Comparison of ENCODE assay signal across 8 cellular contexts in genomic region chr1:178727014-178727895, GRCh38. TPM values are rescaled to one million over a fixed set of nuclear protein-coding genes. Genes with fewer than 3 reads are reported as not detected.
DNase-seq lines count a peak whose midpoint lies in the region; ATAC-seq, FAIRE-seq and TF ChIP-seq lines count a peak whose summit lies in the region.

No MANE protein-coding gene starts in this region.

- H3K79me2 ChIP-seq in keratinocyte (ENCODE audit: control insufficient read depth, insufficient read depth, low read length): peaks cover 14% of the 10 kb centered on the region

- FAIRE-seq in keratinocyte (lab: Jason Lieb, UNC): no peak

- peak overlapping the region; percentile 87 for H3K4me3 Mint-ChIP-seq in activated naive CD8-positive, alpha-beta T cell
- H3K4me3 Mint-ChIP-seq in type B pancreatic cell: peak overlapping the region; percentile 88

- H3K9ac ChIP-seq in keratinocyte (ENCODE audit: control insufficient read depth, extremely low read depth, insufficient read depth, low read length): peak overlapping the region; percentile 60

- peaks cover 4% of the 10 kb centered on the region for H3K36me3 Mint-ChIP-seq in activated naive CD8-positive, alpha-beta T cell
- peaks cover 19% of the 10 kb centered on the region for H3K36me3 Mint-ChIP-seq in type B pancreatic cell

- H3K4me1 ChIP-seq in left ventricle myocardium inferior: peaks cover 28% of the 10 kb centered on the region
- H3K4me1 ChIP-seq in keratinocyte (ENCODE audit: control insufficient read depth, extremely low read depth, insufficient read depth, low read length): peaks cover 13% of the 10 kb centered on the region

- peak overlapping the region; percentile 86 for H3K4me2 ChIP-seq in keratinocyte (ENCODE audit: control insufficient read depth, extremely low read depth, insufficient read depth, low read depth, low read length)

- dilution Hi-C loops in keratinocyte (cut with MboI; ENCODE audit: extremely low pct_ligation_motif_present, low sequenced_read_pairs): no loop called here

- TF ChIP-seq CTCF in left ventricle myocardium inferior (IDR thresholded peaks at IDR 0.05; ENCODE audit: borderline replicate concordance) (no peak), keratinocyte (optimal IDR thresholded peaks at IDR 0.05 in 1 of 3, IDR thresholded peaks at IDR 0.05 in 1 of 3, conservative IDR thresholded peaks at IDR 0.05 in 1 of 3; ENCODE audit: extremely low read depth in 1 of 3, insufficient read depth in 2 of 3, low read length in 3 of 3) (no peak), type B pancreatic cell (conservative IDR thresholded peaks at IDR 0.05) (no peak), GM13977 (IDR thresholded peaks at IDR 0.05; ENCODE audit: extremely low read depth, insufficient read depth, missing control alignments) (no peak)

- in situ Hi-C loops in GM13977 (cut with MboI; ENCODE audit: low pct_unique_long_range_greater_than_20kb, low sequenced_read_pairs, unreplicated experiment): no loop called here

- H3K4me3 ChIP-seq in left ventricle myocardium inferior (peak overlapping the region; percentile 83), keratinocyte (ENCODE audit: control insufficient read depth in 2 of 3, extremely low read depth in 1 of 3, insufficient read depth in 2 of 3, low read depth in 1 of 3, low read length in 3 of 3) (peak overlapping the region; percentile 90 to 93 (median 91))

- H3K9me3 ChIP-seq in left ventricle myocardium inferior (replicated peaks): no peaks in the 10 kb centered on the region
- H3K9me3 ChIP-seq in keratinocyte (ENCODE audit: control insufficient read depth, low read depth, low read length): no peaks in the 10 kb centered on the region

- DNase-seq in left ventricle myocardium inferior (no peak), Right ventricle myocardium inferior (ENCODE audit: missing footprints) (no peak), keratinocyte (ENCODE audit: low read depth, low spot score) (no peak), type B pancreatic cell (ENCODE audit: extremely low spot score, unreplicated experiment) (no peak), GM13977 (ENCODE audit: low spot score) (no peak)
- DNase-seq in activated CD8-positive, alpha-beta memory T cell treated with anti-CD3 and anti-CD28 coated beads, Interleukin-2, amount 50 U/mL, for 4 hours: no peak

- no peak overlapping the region for H2AFZ ChIP-seq in keratinocyte (ENCODE audit: control insufficient read depth, low read length)

- H3K27me3 Mint-ChIP-seq in activated naive CD8-positive, alpha-beta T cell: no peaks in the 10 kb centered on the region
- H3K27me3 Mint-ChIP-seq in type B pancreatic cell: no peaks in the 10 kb centered on the region

- no peak for ATAC-seq in Right ventricle myocardium inferior
- ATAC-seq in GM21529 (IDR thresholded peaks at IDR 0.05; ENCODE audit: unreplicated experiment): no peak

- H3K4me1 Mint-ChIP-seq in activated naive CD8-positive, alpha-beta T cell (ENCODE audit: low read depth): peaks cover 26% of the 10 kb centered on the region
- peaks cover 33% of the 10 kb centered on the region for H3K4me1 Mint-ChIP-seq in type B pancreatic cell (ENCODE audit: unreplicated experiment)

- H4K20me1 ChIP-seq in keratinocyte (ENCODE audit: control insufficient read depth, extremely low read depth, insufficient read depth, low read length): no peaks in the 10 kb centered on the region

- H3K9me3 Mint-ChIP-seq in activated naive CD8-positive, alpha-beta T cell (ENCODE audit: low read depth): peaks cover 5% of the 10 kb centered on the region
- H3K9me3 Mint-ChIP-seq in type B pancreatic cell: peaks cover 6% of the 10 kb centered on the region

- H3K9me1 ChIP-seq in keratinocyte (ENCODE audit: control insufficient read depth, extremely low read depth, insufficient read depth, low read length): no peaks in the 10 kb centered on the region

- H3K27ac ChIP-seq in left ventricle myocardium inferior (replicated peaks): peak overlapping the region; percentile 86
- peak overlapping the region; percentile 91 for H3K27ac ChIP-seq in keratinocyte (ENCODE audit: control insufficient read depth, insufficient read depth, low read length)

- intact Hi-C loops in left ventricle myocardium inferior (cut with micrococcal nuclease): no loop called here
- intact Hi-C loops in Right ventricle myocardium inferior (cut with DNase I): loop anchor here (10.0 kb wide), 1 partner anchor 182 kb away; no protein-coding TSS in a partner anchor

- H3K36me3 ChIP-seq in left ventricle myocardium inferior: no peaks in the 10 kb centered on the region
- no peaks in the 10 kb centered on the region for H3K36me3 ChIP-seq in keratinocyte (ENCODE audit: control insufficient read depth in 2 of 2, extremely low read depth in 1 of 2, insufficient read depth in 2 of 2, low read length in 2 of 2)

- H3K27me3 ChIP-seq in left ventricle myocardium inferior (ENCODE audit: low read depth) (peaks cover 6% of the 10 kb centered on the region), keratinocyte (ENCODE audit: control insufficient read depth, extremely low read depth, insufficient read depth, low read length) (no peaks in the 10 kb centered on the region)

- no peak overlapping the region for H3K27ac Mint-ChIP-seq in activated naive CD8-positive, alpha-beta T cell
- peak overlapping the region; percentile 93 for H3K27ac Mint-ChIP-seq in type B pancreatic cell

RNA-seq across cellular contexts. Expression of gene RALGPS2, which starts 2.2 kb away (rescaled TPM):
- total RNA-seq in left ventricle myocardium inferior (7.5 TPM), Right ventricle myocardium inferior (14.4 TPM), type B pancreatic cell (ENCODE audit: low replicate concordance) (47.2 and 47.8 TPM in 2 replicates)
- 9.1 to 14.8 TPM (median 10.7 TPM) in 3 replicates for polyA plus RNA-seq in keratinocyte
- 48.1 TPM for polyA plus RNA-seq in keratinocyte (2011; ENCODE audit: low read depth)
- polyA plus RNA-seq in keratinocyte (2011; cell fraction: cytosol; rRNA removed): 6.2 and 9.0 TPM in 2 replicates
- polyA plus RNA-seq in keratinocyte (2011; cell fraction: nucleus; rRNA removed): 8.4 and 9.1 TPM in 2 replicates
- 8.8 and 10.0 TPM in 2 replicates for polyA plus RNA-seq in keratinocyte (2012; ENCODE audit: low replicate concordance)
- 11.6 to 31.6 TPM (median 14.6 TPM) in 3 replicates for polyA minus RNA-seq in keratinocyte
- polyA minus RNA-seq in keratinocyte (2011; cell fraction: cytosol; rRNA and poly(A)+ RNA removed): 20.9 TPM
- polyA minus RNA-seq in keratinocyte (2011; cell fraction: nucleus; rRNA and poly(A)+ RNA removed): 16.0 and 29.9 TPM in 2 replicates
